Comparison of ENCODE assay signal across 7 cellular contexts in genomic region chr1:48776400-48777218, GRCh38. TPM values are rescaled to one million over a fixed set of nuclear protein-coding genes. Genes with fewer than 3 reads are reported as not detected.
DNase-seq lines count a peak whose midpoint lies in the region; ATAC-seq and TF ChIP-seq lines count a peak whose summit lies in the region.

A gene with protein sequence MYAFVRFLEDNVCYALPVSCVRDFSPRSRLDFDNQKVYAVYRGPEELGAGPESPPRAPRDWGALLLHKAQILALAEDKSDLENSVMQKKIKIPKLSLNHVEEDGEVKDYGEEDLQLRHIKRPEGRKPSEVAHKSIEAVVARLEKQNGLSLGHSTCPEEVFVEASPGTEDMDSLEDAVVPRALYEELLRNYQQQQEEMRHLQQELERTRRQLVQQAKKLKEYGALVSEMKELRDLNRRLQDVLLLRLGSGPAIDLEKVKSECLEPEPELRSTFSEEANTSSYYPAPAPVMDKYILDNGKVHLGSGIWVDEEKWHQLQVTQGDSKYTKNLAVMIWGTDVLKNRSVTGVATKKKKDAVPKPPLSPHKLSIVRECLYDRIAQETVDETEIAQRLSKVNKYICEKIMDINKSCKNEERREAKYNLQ (minus strand): TSS chr1:48776891. CDS start chr1:48776831, 60 bp downstream.

- peak within 1 kb of the TSS; percentile 94 for H3K9ac ChIP-seq in neural cell (ENCODE audit: low read length)

- H3K9me3 Mint-ChIP-seq in stimulated activated naive CD8-positive, alpha-beta T cell treated with anti-CD3 and anti-CD28 coated beads, Interleukin-15, amount 100 ng/mL, for 72 hours, result no peaks in the 10 kb centered on the region

- no peaks in the 10 kb centered on the region for H3K9me2 ChIP-seq in neural cell (ENCODE audit: insufficient read depth, low read length)

- H3K4me1 Mint-ChIP-seq in stimulated activated naive CD8-positive, alpha-beta T cell treated with anti-CD3 and anti-CD28 coated beads, Interleukin-15, amount 100 ng/mL, for 72 hours, result peaks cover 54% of the 10 kb centered on the region

- no peak for TF ChIP-seq EP300 in neural cell (conservative IDR thresholded peaks at IDR 0.05; ENCODE audit: poor library complexity, severe bottlenecking)

- H3K36me3 ChIP-seq in neural cell (ENCODE audit: insufficient read depth, low read length), result no peaks in the 10 kb centered on the region

- H3K4me3 ChIP-seq in neural cell (ENCODE audit: low read length), result peak within 1 kb of the TSS; percentile 82

- peak within 1 kb of the TSS; percentile 63 for H2AFZ ChIP-seq in neural cell (ENCODE audit: low read depth, low read length)

- no peak for TF ChIP-seq RAD21 in neural cell (conservative IDR thresholded peaks at IDR 0.05)

- H3K27ac ChIP-seq in foreskin keratinocyte, result no peak within 1 kb of the TSS
- H3K27ac ChIP-seq in neural cell (ENCODE audit: low read length), result peak within 1 kb of the TSS; percentile 72

- DNase-seq in H4 (ENCODE audit: low spot score), result peak; percentile 14
- peak; percentile 72 for DNase-seq in NCI-H345 treated with DMSO at 0.1 percent for 48 hours (lab: John Stamatoyannopoulos, UW; ENCODE audit: unreplicated experiment)
- peak; percentile 60 for DNase-seq in activated T-cell treated with anti-CD3 and anti-CD28 coated beads for 48 hours (ENCODE audit: low read depth)
- no peak for DNase-seq in foreskin keratinocyte
- DNase-seq in stimulated activated naive CD8-positive, alpha-beta T cell treated with anti-CD3 and anti-CD28 coated beads, Interleukin-15, amount 100 ng/mL, for 72 hours, result peak; percentile 63 to 70
- DNase-seq in HT-29 (ENCODE audit: low spot score), result no peak

- H3K79me2 ChIP-seq in neural cell (replicated peaks; ENCODE audit: insufficient read depth, low read length), result peaks cover 45% of the 10 kb centered on the region

- H3K9me3 ChIP-seq in neural cell (ENCODE audit: low read length), result no peaks in the 10 kb centered on the region

- TF ChIP-seq CTCF in foreskin keratinocyte (conservative IDR thresholded peaks at IDR 0.05) (no peak), neural cell (IDR thresholded peaks at IDR 0.05; ENCODE audit: poor library complexity, severe bottlenecking) (no peak)

- H3K4me3 Mint-ChIP-seq in stimulated activated naive CD8-positive, alpha-beta T cell treated with anti-CD3 and anti-CD28 coated beads, Interleukin-15, amount 100 ng/mL, for 72 hours, result peak within 1 kb of the TSS; percentile 93 to 98

- H3K27me3 Mint-ChIP-seq in stimulated activated naive CD8-positive, alpha-beta T cell treated with anti-CD3 and anti-CD28 coated beads, Interleukin-15, amount 100 ng/mL, for 72 hours, result no peaks in the 10 kb centered on the region

- H3K4me1 ChIP-seq in foreskin keratinocyte, result no peaks in the 10 kb centered on the region

- ATAC-seq in foreskin keratinocyte, result peak; percentile 32
- ATAC-seq in stimulated activated naive CD8-positive, alpha-beta T cell treated with anti-CD3 and anti-CD28 coated beads, Interleukin-15, amount 100 ng/mL, for 72 hours, result peak; percentile 84

- H3K27ac Mint-ChIP-seq in stimulated activated naive CD8-positive, alpha-beta T cell treated with anti-CD3 and anti-CD28 coated beads, Interleukin-15, amount 100 ng/mL, for 72 hours, result peak within 1 kb of the TSS; percentile 75 to 96

- H3F3A ChIP-seq in neural cell (ENCODE audit: insufficient read depth, low read length, poor library complexity, severe bottlenecking), result no peaks in the 10 kb centered on the region

- H3K27me3 ChIP-seq in foreskin keratinocyte (peaks cover 69% of the 10 kb centered on the region), neural cell (ENCODE audit: insufficient read depth, low read depth, low read length) (no peaks in the 10 kb centered on the region)

- peaks cover 5% of the 10 kb centered on the region for H4K20me1 ChIP-seq in neural cell (ENCODE audit: insufficient read depth)

- H3K4me2 ChIP-seq in neural cell (ENCODE audit: low read length), result peak within 1 kb of the TSS; percentile 98

TF ChIP-seq in neural cell, 6 proteins besides CTCF, POLR2A, EP300 and RAD21:
- TF ChIP-seq REST (IDR thresholded peaks at IDR 0.05; ENCODE audit: borderline replicate concordance) (peak; percentile 46), MXI1 (conservative IDR thresholded peaks at IDR 0.05; ENCODE audit: poor library complexity, severe bottlenecking) (peak; percentile 43), SMC3 (conservative IDR thresholded peaks at IDR 0.05; ENCODE audit: poor library complexity) (no peak), EZH2 (IDR thresholded peaks at IDR 0.05; ENCODE audit: borderline replicate concordance, insufficient read depth, low read length, poor library complexity, severe bottlenecking) (no peak), POLR2AphosphoS5 (IDR thresholded peaks at IDR 0.05) (peak; percentile 75), TAF1 (IDR thresholded peaks at IDR 0.05; ENCODE audit: low read depth) (no peak)
TF ChIP-seq in neural cell: peak in this region for 3.

RNA-seq across cellular contexts. Expression of the gene that starts here (rescaled TPM):
- 0.16 and 1.6 TPM in 2 replicates for total RNA-seq in H4 (2014; rRNA removed; shearing (Covaris generic))
- not detected in 2 replicates for total RNA-seq in foreskin keratinocyte
- polyA plus RNA-seq in foreskin keratinocyte (not detected in 2 replicates), neural cell (58.6 and 64.9 TPM in 2 replicates)
- polyA minus RNA-seq in neural cell, result 33.4 and 38.7 TPM in 2 replicates
- total RNA-seq in HT-29 (2014; rRNA removed; shearing (Covaris generic)), result not detected in 2 replicates

Comparison
In these comparisons a context has a peak if more than half of its experiments do, and no peak if none do; other contexts are left out.
1. RNA of the gene that starts here (polyA plus RNA-seq): 58.6 to 64.9 TPM in neural cell; not detected in foreskin keratinocyte; every median in the first group is over 10 times any median in the second.
2. Peak in ATAC-seq in foreskin keratinocyte; RNA of the gene not detected or under 1 TPM.
3. DNase-seq: peak in H4 (single experiment), NCI-H345 treated with DMSO at 0.1 percent for 48 hours (single experiment), activated T-cell treated with anti-CD3 and anti-CD28 coated beads for 48 hours (single experiment) and stimulated activated naive CD8-positive, alpha-beta T cell treated with anti-CD3 and anti-CD28 coated beads, Interleukin-15, amount 100 ng/mL, for 72 hours (2 of 2); none in foreskin keratinocyte (0 of 2) and HT-29 (single experiment).